11 cellular contexts compared by ENCODE assay signal in the genomic region with DNA sequence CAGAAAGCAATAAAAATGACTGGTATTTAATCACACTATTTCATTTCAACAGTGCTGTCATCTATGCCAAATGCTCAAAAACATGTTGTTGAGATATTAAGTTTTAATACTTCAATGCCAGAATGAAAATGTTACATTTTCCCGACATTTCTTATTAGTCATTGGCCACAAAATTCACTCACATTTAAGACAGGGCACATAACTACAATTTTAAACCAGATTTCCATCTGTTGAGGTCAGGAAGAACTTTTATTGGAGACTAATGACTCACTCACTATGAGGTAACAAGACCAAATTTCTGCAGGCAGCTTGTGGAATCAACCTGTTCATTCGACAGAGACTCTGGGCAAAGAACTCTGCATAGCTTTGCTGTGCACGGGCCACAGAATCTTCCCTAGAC. TPM values are rescaled to one million over a fixed set of nuclear protein-coding genes. Genes with fewer than 3 reads are reported as not detected.
DNase-seq lines count a peak whose midpoint lies in the region; ATAC-seq and TF ChIP-seq lines count a peak whose summit lies in the region.
"Had no signal": no experiment of that assay in that cellular context is flagged by ENCODE, and none has a peak within 500 bp of the region (broad histone marks: within the 10 kb centered on the region; RNA-seq: fewer than 3 reads in every experiment).

No MANE protein-coding gene starts in this region.

- WGBS in mesenchymal stem cell = 5% methylated on average over 3 of the region's 3 CpGs

- H3K79me1 ChIP-seq in mesenchymal stem cell (replicated peaks; ENCODE audit: low read length, poor library complexity, severe bottlenecking) = peaks cover 25% of the 10 kb centered on the region

- H3K9ac ChIP-seq in mesenchymal stem cell (ENCODE audit: low read length) = no peak overlapping the region
- H3K9ac ChIP-seq: parathyroid adenoma had no signal

- H3K27me3 ChIP-seq in AG04450 (ENCODE audit: control insufficient read depth, insufficient read depth, low read length) = no peaks in the 10 kb centered on the region
- H3K27me3 ChIP-seq in mesenchymal stem cell (ENCODE audit: control insufficient read depth in 1 of 2, insufficient read depth in 1 of 2, low read length in 2 of 2) = no peaks in the 10 kb centered on the region
- H3K27me3 ChIP-seq in WERI-Rb-1 (ENCODE audit: insufficient read depth, low read depth, severe bottlenecking) = no peaks in the 10 kb centered on the region

- no peaks in the 10 kb centered on the region for H3K9me3 ChIP-seq in AG04450 (ENCODE audit: control insufficient read depth, insufficient read depth, low read length)
- no peaks in the 10 kb centered on the region for H3K9me3 ChIP-seq in mesenchymal stem cell (ENCODE audit: control insufficient read depth, low read length)
- H3K9me3 ChIP-seq in WERI-Rb-1 (ENCODE audit: severe bottlenecking) = no peaks in the 10 kb centered on the region

- H3K36me3 ChIP-seq in mesenchymal stem cell (ENCODE audit: control insufficient read depth in 1 of 2, insufficient read depth in 2 of 2, low read depth in 1 of 2, low read length in 2 of 2) = peaks cover 3 to 9% of the 10 kb centered on the region in 2 experiments
- peaks cover 12% of the 10 kb centered on the region for H3K36me3 ChIP-seq in WERI-Rb-1

- POLR2A ChIA-PET in AG04450 (lab: Yijun Ruan, JAX) = interaction anchor here (0.6 to 1.0 kb wide), 2 partner anchors 10 to 78 kb away, joined by 3 read pairs; partner anchors contain the start of genes FAM216A and GPN3

- no peak overlapping the region for H3K18ac ChIP-seq in mesenchymal stem cell (ENCODE audit: low read depth in 1 of 2, low read length in 2 of 2)

- H2AK5ac ChIP-seq in mesenchymal stem cell (ENCODE audit: low read length, severe bottlenecking) = no peak overlapping the region

- H4K91ac ChIP-seq in mesenchymal stem cell (ENCODE audit: low read length) = no peak overlapping the region

- no peak overlapping the region for H3K4me3 ChIP-seq in AG04450 (ENCODE audit: low read depth, low read length)
- no peak overlapping the region for H3K4me3 ChIP-seq in astrocyte of the cerebellum (ENCODE audit: low read depth, low read length)
- no peak overlapping the region for H3K4me3 ChIP-seq in mesenchymal stem cell (ENCODE audit: insufficient read depth in 1 of 2, low read depth in 1 of 2, low read length in 2 of 2)
- H3K4me3 ChIP-seq in WERI-Rb-1 (ENCODE audit: low read depth, low read length) = no peak overlapping the region

- H3K27ac ChIP-seq in AG04450 (ENCODE audit: low read depth, low read length) (no peak overlapping the region), mesenchymal stem cell (ENCODE audit: low read length, poor library complexity, severe bottlenecking) (peak overlapping the region; percentile 81), WERI-Rb-1 (no peak overlapping the region)
- H3K27ac ChIP-seq: parathyroid adenoma had no signal

- no peak overlapping the region for H2BK12ac ChIP-seq in mesenchymal stem cell (ENCODE audit: low read length in 2 of 2)

- H3K4me2 ChIP-seq in mesenchymal stem cell (ENCODE audit: low read length, poor library complexity, severe bottlenecking) = no peak overlapping the region

- ATAC-seq in GM18858 (IDR thresholded peaks at IDR 0.05; ENCODE audit: unreplicated experiment) = no peak

- H4K8ac ChIP-seq in mesenchymal stem cell (ENCODE audit: low read length) = no peak overlapping the region

- in situ Hi-C loops in astrocyte of the cerebellum (cut with HindIII; ENCODE audit: low sequenced_read_pairs) = no loop called here

- TF ChIP-seq CTCF in AG04450 (IDR thresholded peaks at IDR 0.05; ENCODE audit: low read depth, low read length) (no peak), astrocyte of the cerebellum (IDR thresholded peaks at IDR 0.05; ENCODE audit: low read depth, low read length, missing control alignments) (no peak), WERI-Rb-1 (IDR thresholded peaks at IDR 0.05; ENCODE audit: low read depth, low read length) (no peak)

- peaks cover 7% of the 10 kb centered on the region for H3K4me1 ChIP-seq in mesenchymal stem cell (ENCODE audit: control insufficient read depth, insufficient read depth, low read depth, low read length)

- H3K4ac ChIP-seq in mesenchymal stem cell (ENCODE audit: low read depth in 1 of 2, low read length in 2 of 2) = no peak overlapping the region

- DNase-seq in AG04450 (ENCODE audit: low read depth, low spot score) (peak; percentile 61), HS-27A (ENCODE audit: low read depth) (peak; percentile 74), astrocyte of the cerebellum (ENCODE audit: low read depth) (peak; percentile 81), mesenchymal stem cell (peak; percentile 89), WERI-Rb-1 (no peak), NCI-H1694 (lab: John Stamatoyannopoulos, UW) (no peak)
- DNase-seq in activated naive CD4-positive, alpha-beta T cell (lab: John Stamatoyannopoulos, UW) = no peak
- DNase-seq: activated CD8-positive, alpha-beta memory T cell treated with anti-CD3 and anti-CD28 coated beads, Interleukin-2, amount 50 U/mL, for 48 hours; erythroblast had no signal

- H2BK15ac ChIP-seq in mesenchymal stem cell (ENCODE audit: low read depth, poor library complexity, severe bottlenecking) = no peak overlapping the region

- H2BK120ac ChIP-seq in mesenchymal stem cell (ENCODE audit: low read depth, low read length) = no peak overlapping the region

- H3K23ac ChIP-seq in mesenchymal stem cell (ENCODE audit: low read length in 2 of 2) = no peak overlapping the region

- no peak overlapping the region for H3K14ac ChIP-seq in mesenchymal stem cell (ENCODE audit: low read length in 2 of 2)

- H2AFZ ChIP-seq in mesenchymal stem cell (ENCODE audit: low read depth, low read length) = no peak overlapping the region
- H2AFZ ChIP-seq: parathyroid adenoma had no signal

- CTCF ChIA-PET in AG04450 (lab: Charles Lee) = no interaction called here

- H2BK5ac ChIP-seq in mesenchymal stem cell (ENCODE audit: low read depth, low read length, poor library complexity, severe bottlenecking) = no peak overlapping the region

RNA-seq across cellular contexts. Expression of gene PPTC7, which starts 36.8 kb away (rescaled TPM):
- polyA plus RNA-seq in AG04450 (2011; rRNA removed) = 9.3 and 11.4 TPM in 2 replicates
- 11.7 and 15.8 TPM in 2 replicates for polyA minus RNA-seq in AG04450 (2011; rRNA and poly(A)+ RNA removed)
- 14.0 TPM for polyA plus RNA-seq in mesenchymal stem cell (2013, experiment 1 of 2)
- 14.8 TPM for polyA plus RNA-seq in mesenchymal stem cell (2013, experiment 2 of 2)

RNA-seq across cellular contexts. Expression of gene RAD9B, which starts 44.2 kb away (rescaled TPM):
- polyA plus RNA-seq in AG04450 (2011; rRNA removed) = 0.07 and 0.26 TPM in 2 replicates
- 0.17 TPM in 1 of 2 replicates, not detected in the other for polyA minus RNA-seq in AG04450 (2011; rRNA and poly(A)+ RNA removed)
- 0.10 TPM for polyA plus RNA-seq in mesenchymal stem cell (2013, experiment 1 of 2)
- polyA plus RNA-seq in mesenchymal stem cell (2013, experiment 2 of 2) = 0.10 TPM

RNA-seq across cellular contexts. Expression of gene VPS29, which starts 44.4 kb away (rescaled TPM):
- polyA plus RNA-seq in AG04450 (2011; rRNA removed) = 135 and 170 TPM in 2 replicates
- 26.2 and 38.4 TPM in 2 replicates for polyA minus RNA-seq in AG04450 (2011; rRNA and poly(A)+ RNA removed)
- 138 TPM for polyA plus RNA-seq in mesenchymal stem cell (2013, experiment 1 of 2)
- polyA plus RNA-seq in mesenchymal stem cell (2013, experiment 2 of 2) = 144 TPM

Comparison
In these comparisons a context has a peak if more than half of its experiments do, and no peak if none do; other contexts are left out.
1. DNase-seq: peak in AG04450 (single experiment), HS-27A (single experiment), astrocyte of the cerebellum (single experiment) and mesenchymal stem cell (single experiment); none in WERI-Rb-1 (single experiment), NCI-H1694 (single experiment) and activated naive CD4-positive, alpha-beta T cell (0 of 4).